Comparison of ENCODE assay signal across 24 cellular contexts in genomic region chr2:53033416-53033815, GRCh38.
DNase-seq lines count a peak whose midpoint lies in the region; ATAC-seq and TF ChIP-seq lines count a peak whose summit lies in the region.
"Had no signal": no experiment of that assay in that cellular context is flagged by ENCODE, and none has a peak within 500 bp of the region (broad histone marks: within the 10 kb centered on the region; RNA-seq: fewer than 3 reads in every experiment).

No MANE protein-coding gene starts in this region.

- no peak for ATAC-seq in HG03095 (IDR thresholded peaks at IDR 0.05; ENCODE audit: unreplicated experiment)
- ATAC-seq: foreskin keratinocyte had no signal

- in situ Hi-C loops in ACHN (cut with HindIII; ENCODE audit: low pct_ligation_motif_present, low pct_unique_long_range_greater_than_20kb, low sequenced_read_pairs) (no loop called here), astrocyte of the spinal cord (cut with HindIII; ENCODE audit: low sequenced_read_pairs) (no loop called here), GM13977 (cut with MboI; ENCODE audit: low pct_unique_long_range_greater_than_20kb, low sequenced_read_pairs, unreplicated experiment) (no loop called here)

- TF ChIP-seq CTCF in astrocyte of the spinal cord (IDR thresholded peaks at IDR 0.05; ENCODE audit: low read depth, low read length): no peak
- no peak for TF ChIP-seq CTCF in GM13977 (IDR thresholded peaks at IDR 0.05; ENCODE audit: extremely low read depth, insufficient read depth, missing control alignments)

- no peak overlapping the region for H3K4me3 ChIP-seq in astrocyte of the spinal cord (ENCODE audit: low read depth, low read length)
- H3K4me3 ChIP-seq: ascending aorta, suprapubic skin had no signal

- peak; percentile 7 for DNase-seq in ACHN
- DNase-seq in HCEC 1CT: peak; percentile 61
- DNase-seq in astrocyte of the spinal cord (ENCODE audit: low read depth, low spot score): peak; percentile 52
- DNase-seq in iris pigment epithelial cell (ENCODE audit: low read depth): peak; percentile 44
- no peak for DNase-seq in NCI-H128 (lab: John Stamatoyannopoulos, UW; ENCODE audit: unreplicated experiment)
- DNase-seq in NAMALWA (ENCODE audit: low spot score): no peak
- no peak for DNase-seq in GM13977 (ENCODE audit: low spot score)
- DNase-seq: activated CD4-positive, alpha-beta T cell treated with anti-CD3 and anti-CD28 coated beads for 1 hour; activated naive CD4-positive, alpha-beta T cell treated with anti-CD3 and anti-CD28 coated beads, Interleukin-2, amount 10 ng/mL, durations not matched to agents 7 days and 5 days; activated T-cell treated with anti-CD3 and anti-CD28 coated beads, Interleukin-2, amount 50 U/mL, for 48 hours; DMS 273 treated with DMSO at 0.1 percent for 48 hours; endodermal cell; foreskin keratinocyte; H9; MM.1S; NCI-H187; NCI-H226; NCI-H82; OCI-M1; posterior cingulate gyrus; Right ventricle myocardium superior had no signal

Comparison
In these comparisons a context has a peak if more than half of its experiments do, and no peak if none do; other contexts are left out.
1. DNase-seq: peak in ACHN (single experiment), HCEC 1CT (single experiment), astrocyte of the spinal cord (single experiment) and iris pigment epithelial cell (single experiment); none in NCI-H128 (single experiment), NAMALWA (single experiment) and GM13977 (single experiment).